9 cellular contexts compared by ENCODE assay signal in the genomic region with DNA sequence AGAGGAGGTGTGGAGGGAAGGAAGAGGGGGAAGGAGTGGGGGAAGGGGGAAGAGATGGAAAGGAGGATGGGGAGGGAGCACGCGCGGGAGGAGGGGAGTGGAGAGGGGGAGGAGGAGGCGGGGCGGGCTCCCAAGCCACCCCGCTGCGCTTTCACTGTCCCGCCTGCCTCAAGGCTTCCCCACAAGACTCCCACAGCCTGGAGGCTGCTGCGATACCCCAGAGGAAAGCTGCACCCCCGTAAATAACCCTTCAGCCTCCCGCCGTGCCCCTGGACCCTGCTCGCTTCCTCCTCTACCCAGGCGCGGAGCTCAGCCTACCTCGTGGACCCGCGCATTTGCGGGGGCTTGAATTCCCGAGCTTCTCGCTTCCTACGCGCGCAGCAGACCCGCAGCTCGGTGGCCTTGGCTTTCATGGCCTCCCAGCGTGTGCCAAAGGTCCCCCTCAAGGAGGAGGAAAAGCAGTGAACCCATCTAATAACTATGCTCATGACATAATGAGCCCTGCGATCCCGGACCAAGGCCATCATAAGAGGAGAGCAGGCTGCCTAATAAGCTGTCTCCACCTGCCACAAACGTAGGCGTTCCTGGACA. TPM values are rescaled to one million over a fixed set of nuclear protein-coding genes. Genes with fewer than 3 reads are reported as not detected.
DNase-seq lines count a peak whose midpoint lies in the region; ATAC-seq, FAIRE-seq and TF ChIP-seq lines count a peak whose summit lies in the region.
"Had no signal": no experiment of that assay in that cellular context is flagged by ENCODE, and none has a peak within 500 bp of the region (broad histone marks: within the 10 kb centered on the region; RNA-seq: fewer than 3 reads in every experiment).

A gene (minus strand): TSS at position 547 of the 591 bp plus-strand sequence. CDS start 23 bp downstream, at position 524.

- FAIRE-seq in bronchial epithelial cell (lab: Jason Lieb, UNC), result no peak

- no peaks in the 10 kb centered on the region for H3K27me3 ChIP-seq in OCI-LY3 (ENCODE audit: low read depth, low read length)
- no peaks in the 10 kb centered on the region for H3K27me3 ChIP-seq in bronchial epithelial cell (ENCODE audit: control insufficient read depth, insufficient read depth, low read length)
- no peaks in the 10 kb centered on the region for H3K27me3 ChIP-seq in skeletal muscle satellite cell (ENCODE audit: control insufficient read depth, insufficient read depth, low read length)
- H3K27me3 ChIP-seq: BLaER1 treated with 17β-estradiol and CSF1 and Interleukin-3, amounts not matched to agents 10 nM and 100 nM had no signal

- H3K79me2 ChIP-seq in OCI-LY3 (ENCODE audit: low read length), result no peaks in the 10 kb centered on the region

- TF ChIP-seq CTCF in OCI-LY3 (IDR thresholded peaks at IDR 0.05; ENCODE audit: low read depth, low read length), result no peak
- no peak for TF ChIP-seq CTCF in bronchial epithelial cell (IDR thresholded peaks at IDR 0.05; ENCODE audit: insufficient read depth, low read length, severe bottlenecking)

- ATAC-seq in HG03196 (IDR thresholded peaks at IDR 0.05; ENCODE audit: unreplicated experiment) (no peak), GM21576 (IDR thresholded peaks at IDR 0.05; ENCODE audit: unreplicated experiment) (no peak)

- no peaks in the 10 kb centered on the region for H4K20me1 ChIP-seq in OCI-LY3 (ENCODE audit: insufficient read depth, low read length)
- H4K20me1 ChIP-seq: BLaER1 treated with 17β-estradiol and CSF1 and Interleukin-3, amounts not matched to agents 10 nM and 100 nM had no signal

- H3K4me1 ChIP-seq in OCI-LY3 (ENCODE audit: low read length), result no peaks in the 10 kb centered on the region
- peaks cover 12% of the 10 kb centered on the region for H3K4me1 ChIP-seq in skeletal muscle satellite cell (ENCODE audit: control insufficient read depth, insufficient read depth, low read length)

- H3K36me3 ChIP-seq in OCI-LY3 (replicated peaks; ENCODE audit: low read depth, low read length), result no peaks in the 10 kb centered on the region
- H3K36me3 ChIP-seq in bronchial epithelial cell (ENCODE audit: control insufficient read depth, insufficient read depth, low read length), result no peaks in the 10 kb centered on the region
- H3K36me3 ChIP-seq in skeletal muscle satellite cell (ENCODE audit: insufficient read depth, low read length), result no peaks in the 10 kb centered on the region
- H3K36me3 ChIP-seq: BLaER1 treated with 17β-estradiol and CSF1 and Interleukin-3, amounts not matched to agents 10 nM and 100 nM had no signal

- H3K4me3 ChIP-seq in OCI-LY3 (ENCODE audit: low read length) (peak within 1 kb of the TSS; percentile 76), bronchial epithelial cell (ENCODE audit: low read depth, low read length) (peak within 1 kb of the TSS; percentile 38), skeletal muscle satellite cell (ENCODE audit: low read length) (peak within 1 kb of the TSS; percentile 80)
- H3K4me3 ChIP-seq: BLaER1 treated with 17β-estradiol and CSF1 and Interleukin-3, amounts not matched to agents 10 nM and 100 nM had no signal

- H3K4me2 ChIP-seq in OCI-LY3 (ENCODE audit: low read length) (peak within 1 kb of the TSS; percentile 76), skeletal muscle satellite cell (ENCODE audit: low read length) (peak within 1 kb of the TSS; percentile 96)

- H3K9me3 ChIP-seq in OCI-LY3 (ENCODE audit: insufficient read depth, low read length) (no peaks in the 10 kb centered on the region), skeletal muscle satellite cell (replicated peaks; ENCODE audit: low read length) (no peaks in the 10 kb centered on the region)

- DNase-seq in NCI-H1436 (lab: John Stamatoyannopoulos, UW) (peak; percentile 72), NCI-H1436 treated with DMSO at 0.1 percent for 48 hours (lab: John Stamatoyannopoulos, UW) (no peak), bronchial epithelial cell (ENCODE audit: low read depth) (no peak), iPS-NIHi11 (ENCODE audit: low spot score) (peak; percentile 60)

- H3K9ac ChIP-seq in OCI-LY3 (ENCODE audit: low read length) (peak within 1 kb of the TSS; percentile 48; the same call in 1 of the 2 replicates), skeletal muscle satellite cell (ENCODE audit: low read depth, low read length) (peak within 1 kb of the TSS; percentile 72)

- H3K27ac ChIP-seq in OCI-LY3 (ENCODE audit: low read length), result no peak within 1 kb of the TSS
- H3K27ac ChIP-seq: BLaER1 treated with 17β-estradiol and CSF1 and Interleukin-3, amounts not matched to agents 10 nM and 100 nM had no signal

- H2AFZ ChIP-seq in OCI-LY3 (ENCODE audit: low read depth, low read length), result peak within 1 kb of the TSS; percentile 96

RNA-seq across cellular contexts. Expression of the gene that starts here (rescaled TPM):
- total RNA-seq in bronchial epithelial cell, result 0.26 TPM in 1 of 2 replicates, not detected in the other
- under 0.01 and 0.22 TPM in 2 replicates for total RNA-seq in skeletal muscle satellite cell (2012; rRNA removed)

Comparison
In these comparisons a context has a peak if more than half of its experiments do, and no peak if none do; other contexts are left out.
1. DNase-seq: peak in NCI-H1436 (single experiment) and iPS-NIHi11 (single experiment); none in NCI-H1436 treated with DMSO at 0.1 percent for 48 hours (single experiment) and bronchial epithelial cell (single experiment).
2. Peak in every context shown above with its lines, with median percentiles within 50 percentile points of each other: H3K4me3 ChIP-seq.